Comparison of ENCODE assay signal across 1 cellular context in the genomic region with DNA sequence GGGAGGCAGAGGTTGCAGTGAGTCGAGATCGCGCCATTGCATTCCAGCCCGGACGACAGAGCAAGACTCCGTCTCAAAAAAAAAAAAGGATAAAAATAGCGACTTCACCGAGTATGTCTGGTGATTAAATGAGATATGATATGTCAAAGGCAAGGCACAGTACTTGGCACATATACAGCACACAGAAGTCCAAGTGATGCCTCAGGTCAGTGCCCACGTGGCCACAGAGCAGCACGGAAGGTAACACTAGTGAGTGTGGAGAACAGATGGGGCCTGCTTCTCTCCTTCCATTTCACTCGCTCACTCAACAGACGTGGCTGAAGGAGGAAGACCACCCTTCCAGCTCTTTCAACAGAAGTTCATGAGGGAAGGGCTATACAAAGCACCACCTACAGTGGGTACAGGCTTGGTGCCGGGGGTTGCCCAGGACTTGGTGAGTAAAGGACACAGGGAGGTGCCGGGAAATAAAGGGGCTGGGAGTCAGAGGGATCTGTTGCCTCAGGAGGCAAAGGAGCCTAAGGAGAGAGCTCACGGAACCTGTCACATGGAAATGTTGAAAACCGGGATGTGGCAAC.
TF ChIP-seq lines count a peak whose summit lies in the region.

No MANE protein-coding gene starts in this region.

TF ChIP-seq in H1, 55 proteins besides CTCF, POLR2A, EP300 and RAD21:
- TF ChIP-seq, protein P1, sequence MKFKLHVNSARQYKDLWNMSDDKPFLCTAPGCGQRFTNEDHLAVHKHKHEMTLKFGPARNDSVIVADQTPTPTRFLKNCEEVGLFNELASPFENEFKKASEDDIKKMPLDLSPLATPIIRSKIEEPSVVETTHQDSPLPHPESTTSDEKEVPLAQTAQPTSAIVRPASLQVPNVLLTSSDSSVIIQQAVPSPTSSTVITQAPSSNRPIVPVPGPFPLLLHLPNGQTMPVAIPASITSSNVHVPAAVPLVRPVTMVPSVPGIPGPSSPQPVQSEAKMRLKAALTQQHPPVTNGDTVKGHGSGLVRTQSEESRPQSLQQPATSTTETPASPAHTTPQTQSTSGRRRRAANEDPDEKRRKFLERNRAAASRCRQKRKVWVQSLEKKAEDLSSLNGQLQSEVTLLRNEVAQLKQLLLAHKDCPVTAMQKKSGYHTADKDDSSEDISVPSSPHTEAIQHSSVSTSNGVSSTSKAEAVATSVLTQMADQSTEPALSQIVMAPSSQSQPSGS (IDR thresholded peaks at IDR 0.05; ENCODE audit: low read length) = no peak
- no peak for TF ChIP-seq TAF1 (IDR thresholded peaks at IDR 0.05; ENCODE audit: low read depth, low read length)
